13 cellular contexts compared by ENCODE assay signal in genomic region chr17:60091908-60092331, GRCh38. TPM values are rescaled to one million over a fixed set of nuclear protein-coding genes. Genes with fewer than 3 reads are reported as not detected.
A peak's percentile ranks its signal among the peaks of the same experiment; 100 is the strongest.
DNase-seq lines count a peak whose midpoint lies in the region; ATAC-seq, FAIRE-seq and TF ChIP-seq lines count a peak whose summit lies in the region.
"Had no signal": no experiment of that assay in that cellular context is flagged by ENCODE, and none has a peak within 500 bp of the region (broad histone marks: within the 10 kb centered on the region; RNA-seq: fewer than 3 reads in every experiment).

No MANE protein-coding gene starts in this region.

- no peaks in the 10 kb centered on the region for H3K79me2 ChIP-seq in hepatocyte

- WGBS in body of pancreas, 2 donors = 58 to 81% methylated on average over 2 of the region's 2 CpGs
- WGBS in mesenchymal stem cell = 52% methylated on average over 2 of the region's 2 CpGs
- WGBS in hepatocyte (ENCODE audit: low lambda C conversion rate, missing lambda C conversion rate) = 91% methylated on average over 2 of the region's 2 CpGs

- DNase-seq in ACHN (peak; percentile 41), Kasumi-1 (lab: John Stamatoyannopoulos, UW) (peak; percentile 52 to 74), body of pancreas (no peak), mesenchymal stem cell (peak; percentile 75), amniotic stem cell (lab: John Stamatoyannopoulos, UW) (no peak), GM12892 (ENCODE audit: insufficient read length) (no peak), hepatocyte (ENCODE audit: low spot score) (no peak)
- DNase-seq in stimulated activated CD4-positive, alpha-beta T cell treated with anti-CD3 and anti-CD28 coated beads, Interleukin-4, amount 100 ng/mL, for 1 hour = no peak
- DNase-seq: activated CD4-positive, alpha-beta memory T cell treated with anti-CD3 and anti-CD28 coated beads for 36 hours; C1 segment of cervical spinal cord; MM.1S; stimulated activated CD4-positive, alpha-beta T cell treated with anti-CD3 and anti-CD28 coated beads, Interleukin-2, amount 100 ng/mL, for 48 hours had no signal

- no peaks in the 10 kb centered on the region for H3K9me2 ChIP-seq in hepatocyte (replicated peaks; ENCODE audit: insufficient read depth)

- no peak overlapping the region for H2AK5ac ChIP-seq in mesenchymal stem cell (ENCODE audit: low read length, severe bottlenecking)

- no peak overlapping the region for H2BK15ac ChIP-seq in mesenchymal stem cell (ENCODE audit: low read depth, poor library complexity, severe bottlenecking)

- H3K4me3 ChIP-seq in body of pancreas (no peak overlapping the region), mesenchymal stem cell (ENCODE audit: insufficient read depth in 1 of 2, low read depth in 1 of 2, low read length in 2 of 2) (no peak overlapping the region), hepatocyte (no peak overlapping the region)

- no peak overlapping the region for H2BK12ac ChIP-seq in mesenchymal stem cell (ENCODE audit: low read length in 2 of 2)

- H4K91ac ChIP-seq in mesenchymal stem cell (ENCODE audit: low read length) = no peak overlapping the region

- no peak overlapping the region for H3K14ac ChIP-seq in mesenchymal stem cell (ENCODE audit: low read length in 2 of 2)

- ATAC-seq in body of pancreas = peak; percentile 37

- H2BK120ac ChIP-seq in mesenchymal stem cell (ENCODE audit: low read depth, low read length) = no peak overlapping the region

- H3K4me2 ChIP-seq in mesenchymal stem cell (ENCODE audit: low read length, poor library complexity, severe bottlenecking) (no peak overlapping the region), hepatocyte (no peak overlapping the region)

- in situ Hi-C loops in ACHN (cut with HindIII; ENCODE audit: low pct_ligation_motif_present, low pct_unique_long_range_greater_than_20kb, low sequenced_read_pairs) = no loop called here

- H3K9ac ChIP-seq in mesenchymal stem cell (ENCODE audit: low read length) = no peak overlapping the region

- H3K23ac ChIP-seq in mesenchymal stem cell (ENCODE audit: low read length in 2 of 2) = no peak overlapping the region

- H3K27ac ChIP-seq in body of pancreas (peak overlapping the region in 3 of 4 donors; percentile 15 to 67 (median 15)), mesenchymal stem cell (ENCODE audit: low read length, poor library complexity, severe bottlenecking) (peak overlapping the region; percentile 87), hepatocyte (no peak overlapping the region)

- H3K9me3 ChIP-seq in body of pancreas (no peaks in the 10 kb centered on the region), mesenchymal stem cell (ENCODE audit: control insufficient read depth, low read length) (no peaks in the 10 kb centered on the region), hepatocyte (ENCODE audit: low read depth) (peaks cover 4% of the 10 kb centered on the region)

- no peak for FAIRE-seq in GM12892 (lab: Jason Lieb, UNC)

- H3K18ac ChIP-seq in mesenchymal stem cell (ENCODE audit: low read depth in 1 of 2, low read length in 2 of 2) = no peak overlapping the region

- intact Hi-C loops in body of pancreas (cut with DNase I) = no loop called here

- TF ChIP-seq POLR2A in body of pancreas (IDR thresholded peaks at IDR 0.05) (no peak), GM12892 (IDR thresholded peaks at IDR 0.05; ENCODE audit: low read depth, low read length) (no peak)

- H3K4ac ChIP-seq in mesenchymal stem cell (ENCODE audit: low read depth in 1 of 2, low read length in 2 of 2) = no peak overlapping the region

- TF ChIP-seq CTCF in body of pancreas (IDR thresholded peaks at IDR 0.05) (no peak), hepatocyte (IDR thresholded peaks at IDR 0.05; ENCODE audit: poor library complexity) (no peak)

- H3K36me3 ChIP-seq in body of pancreas (replicated peaks in 1 of 2; ENCODE audit: insufficient read depth in 1 of 2, low read depth in 2 of 2) = no peaks in the 10 kb centered on the region
- H3K36me3 ChIP-seq in mesenchymal stem cell (ENCODE audit: control insufficient read depth in 1 of 2, insufficient read depth in 2 of 2, low read depth in 1 of 2, low read length in 2 of 2) = no peaks in the 10 kb centered on the region
- no peaks in the 10 kb centered on the region for H3K36me3 ChIP-seq in hepatocyte (replicated peaks; ENCODE audit: insufficient read depth, low read depth)

- H2AFZ ChIP-seq in mesenchymal stem cell (ENCODE audit: low read depth, low read length) = no peak overlapping the region
- H2AFZ ChIP-seq in hepatocyte = no peak overlapping the region

- H3K4me1 ChIP-seq in body of pancreas (peaks cover 7% of the 10 kb centered on the region), mesenchymal stem cell (ENCODE audit: control insufficient read depth, insufficient read depth, low read depth, low read length) (peaks cover 8% of the 10 kb centered on the region), hepatocyte (ENCODE audit: insufficient read depth) (no peaks in the 10 kb centered on the region)

- peaks cover 3% of the 10 kb centered on the region for H3K79me1 ChIP-seq in mesenchymal stem cell (replicated peaks; ENCODE audit: low read length, poor library complexity, severe bottlenecking)

- no peak overlapping the region for H4K8ac ChIP-seq in mesenchymal stem cell (ENCODE audit: low read length)

- H3K27me3 ChIP-seq in body of pancreas (no peaks in the 10 kb centered on the region), mesenchymal stem cell (ENCODE audit: control insufficient read depth in 1 of 2, insufficient read depth in 1 of 2, low read length in 2 of 2) (no peaks in the 10 kb centered on the region), hepatocyte (no peaks in the 10 kb centered on the region)

- H4K20me1 ChIP-seq in hepatocyte (ENCODE audit: insufficient read depth, poor library complexity, severe bottlenecking) = no peaks in the 10 kb centered on the region

- H2BK5ac ChIP-seq in mesenchymal stem cell (ENCODE audit: low read depth, low read length, poor library complexity, severe bottlenecking) = no peak overlapping the region

RNA-seq across cellular contexts. Expression of gene HEATR6, which starts 13.2 kb away (rescaled TPM):
- total RNA-seq in body of pancreas = 1 to 10 TPM; 2.3 to 9.1 TPM
- 9.4 TPM for polyA plus RNA-seq in mesenchymal stem cell (2013, experiment 1 of 2)
- 9.5 TPM for polyA plus RNA-seq in mesenchymal stem cell (2013, experiment 2 of 2)
- polyA plus RNA-seq in GM12892 (2012; ENCODE audit: missing spikeins) = 7.3 TPM
- total RNA-seq in hepatocyte = 18.4 and 18.5 TPM in 2 replicates
- polyA plus RNA-seq in hepatocyte = 13.9 and 15.0 TPM in 2 replicates

RNA-seq across cellular contexts. Expression of gene CA4, which starts 57.9 kb away (rescaled TPM):
- total RNA-seq in body of pancreas (10 to 100 TPM in 1 of 2 donors, 1 to 10 TPM in 1; 6.2 to 18.8 TPM), hepatocyte (1.2 and 1.9 TPM in 2 replicates)
- not detected for polyA plus RNA-seq in mesenchymal stem cell (2013, experiment 1 of 2)
- polyA plus RNA-seq in mesenchymal stem cell (2013, experiment 2 of 2) = not detected
- not detected for polyA plus RNA-seq in GM12892 (2012; ENCODE audit: missing spikeins)
- 6.1 and 9.8 TPM in 2 replicates for polyA plus RNA-seq in hepatocyte
- total RNA-seq: activated CD4-positive, alpha-beta memory T cell treated with anti-CD3 and anti-CD28 coated beads for 36 hours had no signal
- polyA plus RNA-seq: neural cell had no signal

Comparison
In these comparisons a context has a peak if more than half of its experiments do, and no peak if none do; other contexts are left out.
1. DNase-seq: peak in ACHN (single experiment), Kasumi-1 (2 of 2) and mesenchymal stem cell (single experiment); none in body of pancreas (0 of 4), amniotic stem cell (single experiment), stimulated activated CD4-positive, alpha-beta T cell treated with anti-CD3 and anti-CD28 coated beads, Interleukin-4, amount 100 ng/mL, for 1 hour (single experiment), GM12892 (single experiment) and hepatocyte (single experiment).